13 cellular contexts compared by ENCODE assay signal in genomic region chr7:158779061-158779992, GRCh38. TPM values are rescaled to one million over a fixed set of nuclear protein-coding genes. Genes with fewer than 3 reads are reported as not detected.
DNase-seq lines count a peak whose midpoint lies in the region; ATAC-seq and TF ChIP-seq lines count a peak whose summit lies in the region.
"Had no signal": no experiment of that assay in that cellular context is flagged by ENCODE, and none has a peak within 500 bp of the region (broad histone marks: within the 10 kb centered on the region; RNA-seq: fewer than 3 reads in every experiment).

No MANE protein-coding gene starts in this region.

- H3K4me1 ChIP-seq in DND-41 (ENCODE audit: insufficient read depth, low read length) (peaks cover 10% of the 10 kb centered on the region; the same call in 1 of the 2 replicates), rectal smooth muscle tissue (ENCODE audit: control insufficient read depth, insufficient read depth, low read length) (peaks cover 30% of the 10 kb centered on the region), Karpas-422 (ENCODE audit: low read length) (no peaks in the 10 kb centered on the region)
- H3K4me1 ChIP-seq: SJSA1 had no signal

- H3K27ac ChIP-seq in DND-41 (ENCODE audit: low read length) (peak overlapping the region; percentile 21; the same call in 1 of the 2 replicates), rectal smooth muscle tissue (ENCODE audit: low read depth, low read length) (peak overlapping the region; percentile 62), Karpas-422 (ENCODE audit: low read length) (no peak overlapping the region)
- H3K27ac ChIP-seq: SJSA1 had no signal

- peak; percentile 60; the same call in 2 of the 3 replicates for ATAC-seq in DND-41 (ENCODE audit: insufficient read depth, low read depth)

- H3K9ac ChIP-seq in DND-41 (ENCODE audit: low read depth, low read length) (no peak overlapping the region), rectal smooth muscle tissue (ENCODE audit: low read length) (no peak overlapping the region), Karpas-422 (ENCODE audit: low read length) (no peak overlapping the region)

- no peaks in the 10 kb centered on the region for H3K9me3 ChIP-seq in DND-41 (ENCODE audit: insufficient read depth, low read length, severe bottlenecking)
- H3K9me3 ChIP-seq in Karpas-422 (ENCODE audit: low read length): no peaks in the 10 kb centered on the region

- H3K27me3 ChIP-seq in DND-41 (ENCODE audit: insufficient read depth, low read length, poor library complexity): no peaks in the 10 kb centered on the region
- no peaks in the 10 kb centered on the region for H3K27me3 ChIP-seq in rectal smooth muscle tissue (ENCODE audit: control insufficient read depth, insufficient read depth, low read length)
- H3K27me3 ChIP-seq in Karpas-422 (ENCODE audit: low read length): no peaks in the 10 kb centered on the region
- H3K27me3 ChIP-seq: SJSA1 had no signal

- no peak overlapping the region for H3K4me3 ChIP-seq in DND-41 (ENCODE audit: low read depth in 1 of 2, low read length in 2 of 2)
- no peak overlapping the region for H3K4me3 ChIP-seq in rectal smooth muscle tissue (ENCODE audit: low read length)
- no peak overlapping the region for H3K4me3 ChIP-seq in Karpas-422 (ENCODE audit: low read length)
- H3K4me3 ChIP-seq: SJSA1 had no signal

- H2AFZ ChIP-seq in DND-41 (ENCODE audit: low read depth, low read length) (no peak overlapping the region), Karpas-422 (ENCODE audit: low read length) (no peak overlapping the region)

- DNase-seq in DND-41 (no peak), LoVo (ENCODE audit: low spot score) (peak; percentile 58), dermis blood vessel endothelial cell (peak; percentile 34), KG1 (lab: John Stamatoyannopoulos, UW) (no peak), Karpas-422 (no peak), DMS79 (lab: John Stamatoyannopoulos, UW) (no peak)
- DNase-seq: effector CD4-positive, alpha-beta T cell; NCI-H1436; posterior cingulate gyrus; stimulated activated CD4-positive, alpha-beta T cell treated with anti-CD3 and anti-CD28 coated beads, Interleukin-2, amount 100 ng/mL, for 48 hours; stimulated activated naive CD4-positive, alpha-beta T cell treated with Interleukin-2 at 50 U/mL for 16 hours had no signal

- H3K36me3 ChIP-seq in DND-41 (ENCODE audit: insufficient read depth, low read length): peaks cover 97% of the 10 kb centered on the region
- H3K36me3 ChIP-seq in rectal smooth muscle tissue (ENCODE audit: control insufficient read depth, insufficient read depth, low read length): peaks cover 25% of the 10 kb centered on the region
- H3K36me3 ChIP-seq in Karpas-422 (ENCODE audit: insufficient read depth, low read length): peaks cover 64% of the 10 kb centered on the region

- H4K20me1 ChIP-seq in DND-41 (ENCODE audit: insufficient read depth, low read length) (peaks cover 10% of the 10 kb centered on the region), Karpas-422 (ENCODE audit: insufficient read depth, low read depth, low read length) (no peaks in the 10 kb centered on the region)

- TF ChIP-seq CTCF in DND-41 (IDR thresholded peaks at IDR 0.05; ENCODE audit: borderline replicate concordance, extremely low read depth, low read length, poor library complexity, severe bottlenecking): no peak

- H3K79me2 ChIP-seq in DND-41 (ENCODE audit: insufficient read depth, low read length): peaks cover 12% of the 10 kb centered on the region
- peaks cover 58% of the 10 kb centered on the region for H3K79me2 ChIP-seq in Karpas-422 (ENCODE audit: low read length)

- no peaks in the 10 kb centered on the region for H3K9me2 ChIP-seq in Karpas-422 (replicated peaks; ENCODE audit: insufficient read depth, low read length)

- H3K4me2 ChIP-seq in DND-41 (ENCODE audit: insufficient read depth, low read length): no peak overlapping the region
- H3K4me2 ChIP-seq in Karpas-422 (ENCODE audit: low read depth, low read length, poor library complexity, severe bottlenecking): no peak overlapping the region

RNA-seq across cellular contexts. Expression of gene ESYT2, which starts 50.0 kb away (rescaled TPM):
- total RNA-seq in dermis blood vessel endothelial cell: 67.6 and 82.1 TPM in 2 replicates
- total RNA-seq in Karpas-422 (2014; rRNA removed; shearing (Covaris generic); ENCODE audit: low replicate concordance): 216 and 242 TPM in 2 replicates

Comparison
In these comparisons a context has a peak if more than half of its experiments do, and no peak if none do; other contexts are left out.
1. DNase-seq: peak in LoVo (single experiment) and dermis blood vessel endothelial cell (single experiment); none in DND-41 (single experiment), KG1 (single experiment), Karpas-422 (single experiment) and DMS79 (single experiment).